9 cellular contexts compared by ENCODE assay signal in genomic region chr15:76337739-76338554, GRCh38. TPM values are rescaled to one million over a fixed set of nuclear protein-coding genes. Genes with fewer than 3 reads are reported as not detected.
DNase-seq lines count a peak whose midpoint lies in the region; ATAC-seq and TF ChIP-seq lines count a peak whose summit lies in the region.
"Had no signal": no experiment of that assay in that cellular context is flagged by ENCODE, and none has a peak within 500 bp of the region (broad histone marks: within the 10 kb centered on the region; RNA-seq: fewer than 3 reads in every experiment).

No MANE protein-coding gene starts in this region.

- H3K4me3 ChIP-seq in HUES64 (ENCODE audit: low read length), result peak overlapping the region; percentile 26
- H3K4me3 ChIP-seq in mucosa of descending colon, result no peak overlapping the region

- TF ChIP-seq CTCF in CD14-positive monocyte (IDR thresholded peaks at IDR 0.05) (no peak), mucosa of descending colon (IDR thresholded peaks at IDR 0.05) (no peak)

- peaks cover 79 to 98% (median 88%) of the 10 kb centered on the region in 3 donors for H3K27me3 Mint-ChIP-seq in CD14-positive monocyte (ENCODE audit: low read depth in 3 of 3)
- H3K27me3 Mint-ChIP-seq in activated T-helper 2 cell treated with anti-CD3 and anti-CD28 coated beads, Interferon-gamma antibody, Interleukin-2, Interleukin-4, amounts not matched to agents 10 μg/mL and 5 μg/mL and 100 μg/mL, durations not matched to agents 14 hours and 24 hours and 36 hours (ENCODE audit: low read depth), result peaks cover 59% of the 10 kb centered on the region

- H3K36me3 Mint-ChIP-seq in CD14-positive monocyte, result peaks cover 13 to 39% of the 10 kb centered on the region in 2 donors
- H3K36me3 Mint-ChIP-seq in activated T-helper 2 cell treated with anti-CD3 and anti-CD28 coated beads, Interferon-gamma antibody, Interleukin-2, Interleukin-4, amounts not matched to agents 10 μg/mL and 5 μg/mL and 100 μg/mL, durations not matched to agents 14 hours and 24 hours and 36 hours (ENCODE audit: low read depth), result peaks cover 24% of the 10 kb centered on the region

- peaks cover 70% of the 10 kb centered on the region for H3K4me1 Mint-ChIP-seq in CD14-positive monocyte
- H3K4me1 Mint-ChIP-seq in activated T-helper 2 cell treated with anti-CD3 and anti-CD28 coated beads, Interferon-gamma antibody, Interleukin-2, Interleukin-4, amounts not matched to agents 10 μg/mL and 5 μg/mL and 100 μg/mL, durations not matched to agents 14 hours and 24 hours and 36 hours (ENCODE audit: low read depth), result peaks cover 39% of the 10 kb centered on the region

- H3K4me1 ChIP-seq in HUES64 (ENCODE audit: insufficient read depth, low read length) (peaks cover 6% of the 10 kb centered on the region; the same call in 1 of the 2 replicates), mucosa of descending colon (ENCODE audit: low read depth) (peaks cover 53% of the 10 kb centered on the region)

- ATAC-seq in mucosa of descending colon (no peak), GM21619 (IDR thresholded peaks at IDR 0.05; ENCODE audit: unreplicated experiment) (no peak), GM21381 (IDR thresholded peaks at IDR 0.05; ENCODE audit: unreplicated experiment) (no peak)

- H3K27ac ChIP-seq in HUES64 (ENCODE audit: low read depth, low read length), result no peak overlapping the region

- peaks cover 95% of the 10 kb centered on the region for H3K27me3 ChIP-seq in HUES64 (ENCODE audit: insufficient read depth, low read length)

- WGBS in HUES64, result 2% methylated on average over 96 of the region's 96 CpGs

- H3K4me3 Mint-ChIP-seq in CD14-positive monocyte, result peak overlapping the region; percentile 86 to 99
- peak overlapping the region; percentile 76 for H3K4me3 Mint-ChIP-seq in activated T-helper 2 cell treated with anti-CD3 and anti-CD28 coated beads, Interferon-gamma antibody, Interleukin-2, Interleukin-4, amounts not matched to agents 10 μg/mL and 5 μg/mL and 100 μg/mL, durations not matched to agents 14 hours and 24 hours and 36 hours (ENCODE audit: low read depth)

- intact Hi-C loops in CD14-positive monocyte (cut with micrococcal nuclease), result no loop called here
- intact Hi-C loops in activated T-helper 2 cell treated with anti-CD3 and anti-CD28 coated beads, Interferon-gamma antibody, Interleukin-2, Interleukin-4, amounts not matched to agents 10 μg/mL and 5 μg/mL and 100 μg/mL, durations not matched to agents 14 hours and 24 hours and 36 hours (cut with micrococcal nuclease), result loop anchor here (2.0 kb wide), 2 partner anchors 27 to 103 kb away; partner anchors contain the start of gene ETFA
- intact Hi-C loops in mucosa of descending colon (cut with DNase I, micrococcal nuclease), result loop anchor here in 1 of 2 donors (10.0 kb wide), 1 partner anchor 153 kb away; no protein-coding TSS in a partner anchor

- no peaks in the 10 kb centered on the region for H3K36me3 ChIP-seq in HUES64 (ENCODE audit: insufficient read depth, low read length)
- no peaks in the 10 kb centered on the region for H3K36me3 ChIP-seq in mucosa of descending colon (ENCODE audit: low read depth)

- DNase-seq in CD14-positive monocyte (ENCODE audit: low spot score), result no peak
- DNase-seq in activated T-helper 2 cell treated with anti-CD3 and anti-CD28 coated beads, Interferon-gamma antibody, Interleukin-2, Interleukin-4, amounts not matched to agents 10 μg/mL and 5 μg/mL and 100 μg/mL, durations not matched to agents 14 hours and 24 hours and 36 hours (ENCODE audit: low spot score), result no peak
- DNase-seq in mucosa of descending colon, result peak; percentile 28 to 62 (median 46)
- no peak for DNase-seq in midbrain (lab: John Stamatoyannopoulos, UW)
- no peak for DNase-seq in NCI-H2196 (lab: John Stamatoyannopoulos, UW; ENCODE audit: unreplicated experiment)

- H3K27ac Mint-ChIP-seq in CD14-positive monocyte, result no peak overlapping the region
- no peak overlapping the region for H3K27ac Mint-ChIP-seq in activated T-helper 2 cell treated with anti-CD3 and anti-CD28 coated beads, Interferon-gamma antibody, Interleukin-2, Interleukin-4, amounts not matched to agents 10 μg/mL and 5 μg/mL and 100 μg/mL, durations not matched to agents 14 hours and 24 hours and 36 hours

- peaks cover 0 to 60% (median 50%) of the 10 kb centered on the region in 7 donors for H3K9me3 Mint-ChIP-seq in CD14-positive monocyte
- H3K9me3 Mint-ChIP-seq in activated T-helper 2 cell treated with anti-CD3 and anti-CD28 coated beads, Interferon-gamma antibody, Interleukin-2, Interleukin-4, amounts not matched to agents 10 μg/mL and 5 μg/mL and 100 μg/mL, durations not matched to agents 14 hours and 24 hours and 36 hours, result no peaks in the 10 kb centered on the region

- no peak overlapping the region for H3K9ac ChIP-seq in HUES64 (ENCODE audit: low read depth, low read length)

- H3K9me3 ChIP-seq in HUES64 (ENCODE audit: insufficient read depth, low read depth, low read length) (0 out of 2 replicates have a peak, but pooled peaks cover 3% of the 10 kb centered on the region), mucosa of descending colon (no peaks in the 10 kb centered on the region)

RNA-seq across cellular contexts. Expression of gene ISL2, which starts 1.4 kb away (rescaled TPM):
- under 1 TPM; 0.40 to 0.52 TPM for polyA plus RNA-seq in CD14-positive monocyte
- not detected for polyA plus RNA-seq in HUES64 (2013, experiment 1 of 2)
- not detected for polyA plus RNA-seq in HUES64 (2013, experiment 2 of 2)
- total RNA-seq in activated T-helper 2 cell treated with anti-CD3 and anti-CD28 coated beads, Interferon-gamma antibody, Interleukin-2, Interleukin-4, amounts not matched to agents 10 μg/mL and 5 μg/mL and 100 μg/mL, durations not matched to agents 14 hours and 24 hours and 36 hours, result 1.4 and 1.8 TPM in 2 replicates
- 1 to 10 TPM in 1 of 3 donors, under 1 TPM in 2; 0.51 to 2.1 (median 0.87) TPM for total RNA-seq in mucosa of descending colon
- total RNA-seq: subcutaneous adipose tissue had no signal

RNA-seq across cellular contexts. Expression of gene ETFA, which starts 26.7 kb away (rescaled TPM):
- 100 to 1,000 TPM; 166 to 178 TPM for polyA plus RNA-seq in CD14-positive monocyte
- 61.9 TPM for polyA plus RNA-seq in HUES64 (2013, experiment 1 of 2)
- 61.7 TPM for polyA plus RNA-seq in HUES64 (2013, experiment 2 of 2)
- 157 and 160 TPM in 2 replicates for total RNA-seq in activated T-helper 2 cell treated with anti-CD3 and anti-CD28 coated beads, Interferon-gamma antibody, Interleukin-2, Interleukin-4, amounts not matched to agents 10 μg/mL and 5 μg/mL and 100 μg/mL, durations not matched to agents 14 hours and 24 hours and 36 hours
- total RNA-seq in mucosa of descending colon, result 100 to 1,000 TPM; 172 to 286 (median 213) TPM

Comparison
In these comparisons a context has a peak if more than half of its experiments do, and no peak if none do; other contexts are left out.
1. DNase-seq: peak in mucosa of descending colon (3 of 3); none in CD14-positive monocyte (single experiment), activated T-helper 2 cell treated with anti-CD3 and anti-CD28 coated beads, Interferon-gamma antibody, Interleukin-2, Interleukin-4, amounts not matched to agents 10 μg/mL and 5 μg/mL and 100 μg/mL, durations not matched to agents 14 hours and 24 hours and 36 hours (single experiment), midbrain (single experiment) and NCI-H2196 (single experiment).